8 cellular contexts compared by ENCODE assay signal in genomic region chr5:56350595-56351170, GRCh38.
A peak's percentile ranks its signal among the peaks of the same experiment; 100 is the strongest.
DNase-seq lines count a peak whose midpoint lies in the region; ATAC-seq and TF ChIP-seq lines count a peak whose summit lies in the region.

No MANE protein-coding gene starts in this region.

- H3K27ac ChIP-seq in epithelial cell of prostate, result peak overlapping the region; percentile 39

- H3K4me1 Mint-ChIP-seq in osteocyte (ENCODE audit: unreplicated experiment), result peaks cover 35% of the 10 kb centered on the region

- DNase-seq in COR-L47 (lab: John Stamatoyannopoulos, UW), result peak; percentile 27
- DNase-seq in NCI-H460 (ENCODE audit: extremely low read depth, low read depth), result peak; percentile 56
- DNase-seq in epithelial cell of prostate (ENCODE audit: low read depth, low spot score), result no peak
- no peak for DNase-seq in osteocyte (ENCODE audit: extremely low spot score, unreplicated experiment)
- no peak for DNase-seq in activated naive CD4-positive, alpha-beta T cell (lab: John Stamatoyannopoulos, UW)

- no peaks in the 10 kb centered on the region for H3K36me3 Mint-ChIP-seq in osteocyte (ENCODE audit: unreplicated experiment)

- H3K27ac Mint-ChIP-seq in osteocyte (ENCODE audit: unreplicated experiment), result peak overlapping the region; percentile 48

- no peaks in the 10 kb centered on the region for H3K9me3 Mint-ChIP-seq in osteocyte (ENCODE audit: unreplicated experiment)

- no peak overlapping the region for H3K4me3 Mint-ChIP-seq in osteocyte (ENCODE audit: unreplicated experiment)

- no peak for ATAC-seq in GM21528 (IDR thresholded peaks at IDR 0.05; ENCODE audit: low FRiP score, unreplicated experiment)
- ATAC-seq in HG02840 (IDR thresholded peaks at IDR 0.05; ENCODE audit: low FRiP score, unreplicated experiment), result no peak
- ATAC-seq in GM18909 (IDR thresholded peaks at IDR 0.05; ENCODE audit: poor library complexity, unreplicated experiment), result no peak

- no peaks in the 10 kb centered on the region for H3K27me3 Mint-ChIP-seq in osteocyte (ENCODE audit: unreplicated experiment)

- TF ChIP-seq CTCF in osteocyte (IDR thresholded peaks at IDR 0.05), result no peak

Comparison
In these comparisons a context has a peak if more than half of its experiments do, and no peak if none do; other contexts are left out.
1. DNase-seq: peak in COR-L47 (single experiment) and NCI-H460 (single experiment); none in epithelial cell of prostate (single experiment), osteocyte (single experiment) and activated naive CD4-positive, alpha-beta T cell (0 of 4).